Comparison of ENCODE assay signal across 9 cellular contexts in the genomic region with DNA sequence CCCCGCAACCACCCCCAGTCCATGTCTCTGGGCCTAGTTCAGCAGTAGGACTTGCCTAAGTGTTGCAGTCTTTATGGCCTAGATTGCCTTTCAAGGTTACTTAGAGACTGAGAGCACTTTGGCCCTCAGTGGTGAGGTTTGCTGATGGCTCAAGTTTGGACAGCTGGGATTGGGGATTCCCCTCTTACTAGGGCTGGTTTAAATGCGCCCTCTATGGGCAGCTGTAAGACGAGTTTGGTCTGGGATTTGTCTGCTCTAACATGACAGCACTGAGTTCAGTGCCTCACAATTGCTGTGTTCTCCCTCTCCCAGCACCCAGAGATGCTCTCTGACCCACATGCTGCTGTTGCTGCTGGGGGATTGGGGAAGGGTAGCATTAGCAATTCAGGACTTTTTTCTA. TPM values are rescaled to one million over a fixed set of nuclear protein-coding genes. Genes with fewer than 3 reads are reported as not detected.
DNase-seq lines count a peak whose midpoint lies in the region; ATAC-seq and TF ChIP-seq lines count a peak whose summit lies in the region.
"Had no signal": no experiment of that assay in that cellular context is flagged by ENCODE, and none has a peak within 500 bp of the region (broad histone marks: within the 10 kb centered on the region; RNA-seq: fewer than 3 reads in every experiment).

No MANE protein-coding gene starts in this region.

- ATAC-seq in HG03575 (IDR thresholded peaks at IDR 0.05; ENCODE audit: extremely low read depth, insufficient number of reproducible peaks, low FRiP score, unreplicated experiment) = peak; percentile 61
- no peak for ATAC-seq in omental fat pad (ENCODE audit: low FRiP score)

- TF ChIP-seq CTCF in omental fat pad (IDR thresholded peaks at IDR 0.05) = no peak

- DNase-seq in SHP77 (lab: John Stamatoyannopoulos, UW) = peak; percentile 5 to 10
- DNase-seq in SHP77 treated with DMSO at 0.1 percent for 48 hours (lab: John Stamatoyannopoulos, UW) = no peak
- DNase-seq in cerebellar cortex (ENCODE audit: low spot score) = peak; percentile 9
- DNase-seq in stromal cell of bone marrow (ENCODE audit: low read depth) = peak; percentile 7
- no peak for DNase-seq in HPDE6-E6E7 (ENCODE audit: extremely low spot score)
- DNase-seq in C1 segment of cervical spinal cord (lab: John Stamatoyannopoulos, UW) = no peak
- no peak for DNase-seq in omental fat pad (ENCODE audit: low spot score)

RNA-seq across cellular contexts. Expression of gene DACH2, which starts 23.1 kb away (rescaled TPM):
- total RNA-seq in omental fat pad = not detected
- total RNA-seq: Daoy had no signal

Comparison
In these comparisons a context has a peak if more than half of its experiments do, and no peak if none do; other contexts are left out.
1. DNase-seq: peak in SHP77 (2 of 2), cerebellar cortex (single experiment) and stromal cell of bone marrow (single experiment); none in SHP77 treated with DMSO at 0.1 percent for 48 hours (single experiment), HPDE6-E6E7 (single experiment), C1 segment of cervical spinal cord (0 of 14) and omental fat pad (single experiment).